Comparison of ENCODE assay signal across 8 cellular contexts in the genomic region with DNA sequence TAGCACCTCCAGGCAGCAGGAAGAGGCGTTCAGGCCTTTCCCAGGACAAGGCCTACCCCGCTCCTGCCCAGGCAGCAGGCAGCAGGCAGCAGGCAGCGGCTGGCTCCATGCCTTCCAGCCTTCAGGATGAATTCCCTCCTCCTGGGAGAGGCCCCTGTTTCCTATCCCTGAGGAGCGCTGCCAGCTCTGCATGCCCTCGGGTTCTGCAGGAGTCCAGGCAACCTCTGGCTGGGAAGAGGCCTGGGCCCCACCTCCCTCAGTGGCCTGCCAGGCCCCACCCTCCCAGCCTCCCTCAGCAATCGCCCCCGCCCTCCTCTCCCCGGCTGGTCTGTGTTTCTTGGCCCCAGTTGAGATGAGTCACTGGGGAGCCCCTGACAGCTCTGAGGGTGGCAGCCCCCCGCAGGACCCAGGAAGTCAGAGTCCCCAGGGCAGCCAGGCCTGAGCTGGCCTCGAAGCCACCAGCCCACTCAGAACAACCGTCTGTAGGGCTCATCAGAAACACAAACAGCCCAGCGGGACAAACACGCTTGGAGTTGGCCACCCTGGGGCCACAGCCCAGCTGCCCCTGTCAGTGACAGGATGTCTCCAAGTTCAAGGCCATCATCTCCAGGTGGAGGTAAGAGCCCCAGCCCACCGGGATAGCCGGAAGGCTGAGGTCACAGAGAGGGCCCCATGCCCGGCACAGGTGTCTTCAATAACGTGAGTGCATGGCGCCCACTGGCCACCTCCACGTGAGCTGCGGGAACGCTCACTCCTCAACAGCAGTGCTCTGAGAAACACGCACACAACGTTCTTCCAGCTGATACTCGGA. TPM values are rescaled to one million over a fixed set of nuclear protein-coding genes. Genes with fewer than 3 reads are reported as not detected.
DNase-seq lines count a peak whose midpoint lies in the region; ATAC-seq and TF ChIP-seq lines count a peak whose summit lies in the region.

No MANE protein-coding gene starts in this region.

- no peaks in the 10 kb centered on the region for H3K9me3 ChIP-seq in neuronal stem cell (replicated peaks in 1 of 2; ENCODE audit: control insufficient read depth in 2 of 2, insufficient read depth in 1 of 2, low read depth in 1 of 2, low read length in 2 of 2)

- H3K9ac ChIP-seq in neuronal stem cell (ENCODE audit: low read depth, low read length, poor library complexity) = peak overlapping the region; percentile 73

- H2BK5ac ChIP-seq in neuronal stem cell (ENCODE audit: low read length) = peak overlapping the region; percentile 0

- H3K4ac ChIP-seq in neuronal stem cell (ENCODE audit: low read length) = peak overlapping the region; percentile 86

- no peak overlapping the region for H3K4me3 Mint-ChIP-seq in nephron progenitor cell

- H3K36me3 ChIP-seq in neuronal stem cell (replicated peaks in 1 of 2; ENCODE audit: control insufficient read depth in 2 of 2, insufficient read depth in 2 of 2, low read length in 2 of 2) = no peaks in the 10 kb centered on the region

- peak overlapping the region; percentile 82 for H3K23ac ChIP-seq in neuronal stem cell (ENCODE audit: low read depth, low read length, poor library complexity)

- H2BK15ac ChIP-seq in neuronal stem cell (ENCODE audit: low read length) = peak overlapping the region; percentile 91

- peaks cover 30% of the 10 kb centered on the region for H3K27me3 Mint-ChIP-seq in nephron progenitor cell (ENCODE audit: low read depth, poor library complexity)

- no peak overlapping the region for H3K14ac ChIP-seq in neuronal stem cell (ENCODE audit: low read length)

- H3K9me3 Mint-ChIP-seq in nephron progenitor cell = no peaks in the 10 kb centered on the region

- peaks cover 0 to 28% (median 0%) of the 10 kb centered on the region in 3 experiments for H3K27me3 ChIP-seq in neuronal stem cell (ENCODE audit: control insufficient read depth in 3 of 3, insufficient read depth in 3 of 3, low read depth in 1 of 3, low read length in 3 of 3)

- peak; percentile 71 for DNase-seq in Caki2 (ENCODE audit: low read depth)
- DNase-seq in NCI-H1694 (lab: John Stamatoyannopoulos, UW) = peak; percentile 75
- no peak for DNase-seq in neuronal stem cell (ENCODE audit: low spot score)
- no peak for DNase-seq in NCI-H187 treated with DMSO at 0.1 percent for 48 hours (lab: John Stamatoyannopoulos, UW)
- no peak for DNase-seq in OCI-M2 (lab: John Stamatoyannopoulos, UW; ENCODE audit: unreplicated experiment)
- no peak for DNase-seq in nephron progenitor cell
- no peak for DNase-seq in stimulated activated CD4-positive, alpha-beta T cell treated with anti-CD3 and anti-CD28 coated beads, Interleukin-4, amount 100 ng/mL, for 4 hours

- H3K27ac Mint-ChIP-seq in nephron progenitor cell = no peak overlapping the region

- H2AK5ac ChIP-seq in neuronal stem cell (ENCODE audit: low read depth, low read length) = peak overlapping the region; percentile 88

- no peak overlapping the region for H4K91ac ChIP-seq in neuronal stem cell (ENCODE audit: low read depth, low read length, poor library complexity)

- in situ Hi-C loops in Caki2 (cut with HindIII; ENCODE audit: low pct_unique_long_range_greater_than_20kb, low sequenced_read_pairs) = no loop called here

- H3K36me3 Mint-ChIP-seq in nephron progenitor cell (ENCODE audit: low read depth) = no peaks in the 10 kb centered on the region

- H2BK12ac ChIP-seq in neuronal stem cell (ENCODE audit: low read length) = peak overlapping the region; percentile 86

- no peak overlapping the region for H4K8ac ChIP-seq in neuronal stem cell (ENCODE audit: low read depth, low read length)

- no peak overlapping the region for H3K4me2 ChIP-seq in neuronal stem cell (ENCODE audit: insufficient read depth, low read length, poor library complexity, severe bottlenecking)

- H2AFZ ChIP-seq in neuronal stem cell (ENCODE audit: low read length) = peak overlapping the region; percentile 37

- peaks cover 0 to 27% of the 10 kb centered on the region in 2 donors for H3K4me1 ChIP-seq in neuronal stem cell (ENCODE audit: control insufficient read depth in 2 of 2, insufficient read depth in 1 of 2, low read depth in 1 of 2, low read length in 2 of 2)

- TF ChIP-seq CTCF in nephron progenitor cell (IDR thresholded peaks at IDR 0.05) = no peak

- WGBS in neuronal stem cell (ENCODE audit: extremely low coverage in 2 of 2, insufficient read length in 2 of 2, insufficient replicate concordance in 1 of 2), 2 donors = no CpG with 5 or more reads among the region's 24 CpGs

- no peak overlapping the region for H3K27ac ChIP-seq in neuronal stem cell (replicated peaks; ENCODE audit: low read length)

- peaks cover 55% of the 10 kb centered on the region for H3K4me1 Mint-ChIP-seq in nephron progenitor cell

- no peak overlapping the region for H2BK120ac ChIP-seq in neuronal stem cell (ENCODE audit: low read depth, low read length)

- H3K4me3 ChIP-seq in neuronal stem cell (ENCODE audit: low read length in 2 of 2) = no peak overlapping the region

- ATAC-seq in esophagus mucosa = peak; percentile 64

- H3K79me1 ChIP-seq in neuronal stem cell (ENCODE audit: low read depth, low read length) = no peaks in the 10 kb centered on the region

- H3K18ac ChIP-seq in neuronal stem cell (ENCODE audit: low read length) = peak overlapping the region; percentile 92

RNA-seq across cellular contexts. Expression of a gene that starts 39.5 kb away (rescaled TPM):
- not detected in 2 replicates for total RNA-seq in Caki2 (2014; rRNA removed; shearing (Covaris generic); ENCODE audit: low replicate concordance)
- total RNA-seq in esophagus mucosa = not detected
- 0.45 TPM for polyA plus RNA-seq in neuronal stem cell (2013, experiment 1 of 2)
- polyA plus RNA-seq in neuronal stem cell (2013, experiment 2 of 2) = 0.51 TPM

Comparison
In these comparisons a context has a peak if more than half of its experiments do, and no peak if none do; other contexts are left out.
1. DNase-seq: peak in Caki2 (single experiment) and NCI-H1694 (single experiment); none in neuronal stem cell (single experiment), NCI-H187 treated with DMSO at 0.1 percent for 48 hours (single experiment), OCI-M2 (single experiment), nephron progenitor cell (single experiment) and stimulated activated CD4-positive, alpha-beta T cell treated with anti-CD3 and anti-CD28 coated beads, Interleukin-4, amount 100 ng/mL, for 4 hours (0 of 2).